ENCODE assay signal across 30 cellular contexts in genomic region chr9:17669206-17669605, GRCh38.
DNase-seq lines count a peak whose midpoint lies in the region; ATAC-seq and TF ChIP-seq lines count a peak whose summit lies in the region.
"Had no signal": no experiment of that assay in that cellular context is flagged by ENCODE, and none has a peak within 500 bp of the region (broad histone marks: within the 10 kb centered on the region; RNA-seq: fewer than 3 reads in every experiment).

No MANE protein-coding gene starts in this region.

- WGBS in adrenal gland, 4 donors = 57 to 72% (median 59%) methylated on average over 4 of the region's 4 CpGs
- WGBS in aorta, 2 donors = 60 to 64% methylated on average over 4 of the region's 4 CpGs

- H3K27ac Mint-ChIP-seq in osteocyte (ENCODE audit: unreplicated experiment) = no peak overlapping the region
- H3K27ac Mint-ChIP-seq: activated CD8-positive, alpha-beta T cell treated with anti-CD3 and anti-CD28 coated beads for 36 hours; activated T-helper 2 cell treated with anti-CD3 and anti-CD28 coated beads, Interferon-gamma antibody, Interleukin-2, Interleukin-4, amounts not matched to agents 10 μg/mL and 5 μg/mL and 100 μg/mL, durations not matched to agents 14 hours and 24 hours and 36 hours; neural progenitor cell; stimulated activated memory B cell treated with anti-CD40 and anti-IgM and Interleukin-4, amounts not matched to agents 10 μg/mL and 1 μg/mL and 100 μg/mL, for 72 hours had no signal

- no peaks in the 10 kb centered on the region for H3K4me1 Mint-ChIP-seq in osteocyte (ENCODE audit: unreplicated experiment)
- H3K4me1 Mint-ChIP-seq: neural progenitor cell; stimulated activated memory B cell treated with anti-CD40 and anti-IgM and Interleukin-4, amounts not matched to agents 10 μg/mL and 1 μg/mL and 100 μg/mL, for 72 hours had no signal

- H3K4me1 ChIP-seq in adrenal gland (replicated peaks in 1 of 2) (no peaks in the 10 kb centered on the region), aorta (ENCODE audit: control insufficient read depth in 1 of 2, insufficient read depth in 2 of 2, low read length in 2 of 2) (no peaks in the 10 kb centered on the region)
- H3K4me1 ChIP-seq: esophagus squamous epithelium, heart left ventricle, left ventricle myocardium inferior, neural progenitor cell, parathyroid adenoma had no signal

- no peaks in the 10 kb centered on the region for H3K36me3 Mint-ChIP-seq in osteocyte (ENCODE audit: unreplicated experiment)
- H3K36me3 Mint-ChIP-seq: neural progenitor cell; stimulated activated memory B cell treated with anti-CD40 and anti-IgM and Interleukin-4, amounts not matched to agents 10 μg/mL and 1 μg/mL and 100 μg/mL, for 72 hours had no signal

- ATAC-seq in GM19463 (IDR thresholded peaks at IDR 0.05; ENCODE audit: unreplicated experiment) (peak; percentile 61), aorta (ENCODE audit: low FRiP score) (no peak)
- ATAC-seq: activated CD8-positive, alpha-beta T cell treated with anti-CD3 and anti-CD28 coated beads for 36 hours; heart left ventricle; stimulated activated memory B cell treated with anti-CD40 and anti-IgM and Interleukin-4, amounts not matched to agents 10 μg/mL and 1 μg/mL and 100 μg/mL, for 72 hours had no signal

- H3K9me3 Mint-ChIP-seq in osteocyte (ENCODE audit: unreplicated experiment) = no peaks in the 10 kb centered on the region
- H3K9me3 Mint-ChIP-seq: activated T-helper 2 cell treated with anti-CD3 and anti-CD28 coated beads, Interferon-gamma antibody, Interleukin-2, Interleukin-4, amounts not matched to agents 10 μg/mL and 5 μg/mL and 100 μg/mL, durations not matched to agents 14 hours and 24 hours and 36 hours; neural progenitor cell had no signal

- H3K27me3 Mint-ChIP-seq in osteocyte (ENCODE audit: unreplicated experiment) = peaks cover 20% of the 10 kb centered on the region
- H3K27me3 Mint-ChIP-seq: activated CD8-positive, alpha-beta T cell treated with anti-CD3 and anti-CD28 coated beads for 36 hours; stimulated activated memory B cell treated with anti-CD40 and anti-IgM and Interleukin-4, amounts not matched to agents 10 μg/mL and 1 μg/mL and 100 μg/mL, for 72 hours had no signal

- in situ Hi-C loops in GM13977 (cut with MboI; ENCODE audit: low pct_unique_long_range_greater_than_20kb, low sequenced_read_pairs, unreplicated experiment) = no loop called here

- no peak overlapping the region for H3K4me3 ChIP-seq in adrenal gland
- no peak overlapping the region for H3K4me3 ChIP-seq in aorta (ENCODE audit: low read length in 2 of 2)
- H3K4me3 ChIP-seq: esophagus squamous epithelium, heart left ventricle, left ventricle myocardium inferior, neural progenitor cell had no signal

- peak; percentile 22 for DNase-seq in GF-D8 (lab: John Stamatoyannopoulos, UW)
- peak; percentile 45 to 46 for DNase-seq in Kasumi-1 (lab: John Stamatoyannopoulos, UW)
- peak; percentile 7 for DNase-seq in OCI-M1 (lab: John Stamatoyannopoulos, UW)
- no peak for DNase-seq in osteocyte (ENCODE audit: extremely low spot score, unreplicated experiment)
- DNase-seq in GM13977 (ENCODE audit: low spot score) = no peak
- no peak for DNase-seq in adrenal gland
- DNase-seq in aorta = no peak
- DNase-seq: ACHN; activated CD4-positive, alpha-beta T cell treated with anti-CD3 and anti-CD28 coated beads for 1 hour; activated CD8-positive, alpha-beta T cell treated with anti-CD3 and anti-CD28 coated beads for 36 hours; activated naive CD4-positive, alpha-beta T cell treated with anti-CD3 and anti-CD28 coated beads, Interleukin-2, amount 50 U/mL, for 16 hours; amniotic stem cell; DMS153; esophagus squamous epithelium; foreskin melanocyte; H7; heart left ventricle; islet precursor cell; left ventricle myocardium inferior; NCI-H1417; NCI-H2081; retina; SK-N-SH; T-helper 2 cell; trophoblast cell had no signal

- H3K27ac ChIP-seq in adrenal gland (no peak overlapping the region), aorta (ENCODE audit: low read depth in 1 of 2, low read length in 2 of 2) (no peak overlapping the region)
- H3K27ac ChIP-seq: esophagus squamous epithelium, heart left ventricle, left ventricle myocardium inferior, neural progenitor cell, parathyroid adenoma had no signal

- TF ChIP-seq CTCF in osteocyte (IDR thresholded peaks at IDR 0.05) = no peak
- TF ChIP-seq CTCF in GM13977 (IDR thresholded peaks at IDR 0.05; ENCODE audit: extremely low read depth, insufficient read depth, missing control alignments) = no peak
- TF ChIP-seq CTCF in adrenal gland (IDR thresholded peaks at IDR 0.05) = no peak

- intact Hi-C loops in adrenal gland (cut with DNase I) = no loop called here
- intact Hi-C loops in aorta (cut with DNase I) = no loop called here

- no peak overlapping the region for H3K4me3 Mint-ChIP-seq in osteocyte (ENCODE audit: unreplicated experiment)
- H3K4me3 Mint-ChIP-seq: activated CD8-positive, alpha-beta T cell treated with anti-CD3 and anti-CD28 coated beads for 36 hours; neural progenitor cell; stimulated activated memory B cell treated with anti-CD40 and anti-IgM and Interleukin-4, amounts not matched to agents 10 μg/mL and 1 μg/mL and 100 μg/mL, for 72 hours had no signal

- H3K9me3 ChIP-seq in adrenal gland (replicated peaks in 1 of 3) (no peaks in the 10 kb centered on the region), aorta (ENCODE audit: control insufficient read depth, low read length) (no peaks in the 10 kb centered on the region)
- H3K9me3 ChIP-seq: esophagus squamous epithelium, heart left ventricle, left ventricle myocardium inferior, SK-N-SH had no signal

- TF ChIP-seq POLR2A in adrenal gland (IDR thresholded peaks at IDR 0.05) = no peak

- no peaks in the 10 kb centered on the region for H3K27me3 ChIP-seq in adrenal gland
- H3K27me3 ChIP-seq in aorta (ENCODE audit: control insufficient read depth in 1 of 2, insufficient read depth in 2 of 2, low read length in 1 of 2) = no peaks in the 10 kb centered on the region
- H3K27me3 ChIP-seq: esophagus squamous epithelium, heart left ventricle, neural progenitor cell had no signal

- H3K36me3 ChIP-seq in adrenal gland (replicated peaks in 1 of 2) (no peaks in the 10 kb centered on the region), aorta (ENCODE audit: control insufficient read depth in 1 of 2, insufficient read depth in 2 of 2, low read length in 1 of 2) (no peaks in the 10 kb centered on the region)
- H3K36me3 ChIP-seq: esophagus squamous epithelium, heart left ventricle, left ventricle myocardium inferior, neural progenitor cell had no signal

Comparison
In these comparisons a context has a peak if more than half of its experiments do, and no peak if none do; other contexts are left out.
1. DNase-seq: peak in GF-D8 (single experiment), Kasumi-1 (2 of 2) and OCI-M1 (single experiment); none in osteocyte (single experiment), GM13977 (single experiment), adrenal gland (0 of 7) and aorta (0 of 2).